In genomic region chr17:80971704-80972304, GRCh38 we compare ENCODE assay signal across 27 cellular contexts.
"Had no signal": no experiment of that assay in that cellular context is flagged by ENCODE, and none has a peak within 500 bp of the region (broad histone marks: within the 10 kb centered on the region; RNA-seq: fewer than 3 reads in every experiment).

No MANE protein-coding gene starts in this region.

- H3K9me3 Mint-ChIP-seq: activated B cell treated with CpG ODN at 0.5 μM for 24 hours; activated CD4-positive, alpha-beta T cell treated with anti-CD3 and anti-CD28 coated beads, Interleukin-2, amount 10 ng/mL, durations not matched to agents 24 days and 14 days; activated T-cell treated with anti-CD3 and anti-CD28 coated beads, Interleukin-2, amount 50 U/mL, for 24 hours; activated T-helper 1 cell treated with anti-CD3 and anti-CD28 coated beads, Interleukin-12 subunit alpha, Interleukin-12 subunit beta, Interleukin-2, Interleukin-4 antibody, amounts not matched to agents 30 ng/mL and 10 ng/mL and 1 ng/mL, durations not matched to agents 14 hours and 24 hours and 36 hours; central memory CD8-positive, alpha-beta T cell; T-cell had no signal

- DNase-seq: activated B cell treated with CpG ODN at 0.5 μM for 24 hours; activated CD4-positive, alpha-beta T cell treated with anti-CD3 and anti-CD28 coated beads for 1 hour; activated CD4-positive, alpha-beta T cell treated with anti-CD3 and anti-CD28 coated beads, Interleukin-2, amount 10 ng/mL, durations not matched to agents 24 days and 14 days; activated CD4-positive, alpha-beta T cell treated with anti-CD3 and anti-CD28 coated beads, Interleukin-2, amount 50 U/mL, for 48 hours; activated CD8-positive, alpha-beta memory T cell treated with anti-CD3 and anti-CD28 coated beads, Interleukin-2, amount 10 ng/mL, durations not matched to agents 7 days and 5 days; activated effector memory CD4-positive, alpha-beta T cell treated with Interleukin-2 at 50 U/mL for 16 hours; activated naive CD4-positive, alpha-beta T cell; activated T-cell treated with anti-CD3 and anti-CD28 coated beads, Interleukin-2, amount 50 U/mL, for 24 hours; amygdala; KG1; NCI-H1092; NCI-H1417; NCI-H1930; NCI-H2171; NCI-H2227 treated with DMSO at 0.1 percent for 48 hours; NCI-H526 treated with DMSO at 0.1 percent for 48 hours; Peyer's patch; SHP77 treated with DMSO at 0.1 percent for 48 hours; T-cell; T-helper 2 cell; T1000 had no signal

- H3K4me3 Mint-ChIP-seq: activated B cell treated with CpG ODN at 0.5 μM for 24 hours; activated CD4-positive, alpha-beta T cell treated with anti-CD3 and anti-CD28 coated beads, Interleukin-2, amount 10 ng/mL, durations not matched to agents 24 days and 14 days; activated CD8-positive, alpha-beta memory T cell treated with anti-CD3 and anti-CD28 coated beads, Interleukin-2, amount 10 ng/mL, durations not matched to agents 7 days and 5 days; activated naive CD8-positive, alpha-beta T cell; activated T-cell treated with anti-CD3 and anti-CD28 coated beads, Interleukin-2, amount 50 U/mL, for 24 hours; activated T-helper 1 cell treated with anti-CD3 and anti-CD28 coated beads, Interleukin-12 subunit alpha, Interleukin-12 subunit beta, Interleukin-2, Interleukin-4 antibody, amounts not matched to agents 30 ng/mL and 10 ng/mL and 1 ng/mL, durations not matched to agents 14 hours and 24 hours and 36 hours; brain; central memory CD8-positive, alpha-beta T cell; T-cell had no signal

- H3K27ac ChIP-seq: Peyer's patch, RWPE1, SK-N-MC had no signal

- H3K36me3 ChIP-seq: Peyer's patch had no signal

- H3K27me3 ChIP-seq: Peyer's patch had no signal

- H3K27ac Mint-ChIP-seq: activated B cell treated with CpG ODN at 0.5 μM for 24 hours; activated CD4-positive, alpha-beta T cell treated with anti-CD3 and anti-CD28 coated beads, Interleukin-2, amount 10 ng/mL, durations not matched to agents 24 days and 14 days; activated CD8-positive, alpha-beta memory T cell treated with anti-CD3 and anti-CD28 coated beads, Interleukin-2, amount 10 ng/mL, durations not matched to agents 7 days and 5 days; activated naive CD8-positive, alpha-beta T cell; activated T-helper 1 cell treated with anti-CD3 and anti-CD28 coated beads, Interleukin-12 subunit alpha, Interleukin-12 subunit beta, Interleukin-2, Interleukin-4 antibody, amounts not matched to agents 30 ng/mL and 10 ng/mL and 1 ng/mL, durations not matched to agents 14 hours and 24 hours and 36 hours; T-cell had no signal

- H3K4me3 ChIP-seq: Peyer's patch, SK-N-MC had no signal

- ATAC-seq: activated CD8-positive, alpha-beta memory T cell treated with anti-CD3 and anti-CD28 coated beads, Interleukin-2, amount 10 ng/mL, durations not matched to agents 7 days and 5 days; T-cell had no signal

- H3K27me3 Mint-ChIP-seq: activated naive CD8-positive, alpha-beta T cell had no signal

- H3K9me3 ChIP-seq: Peyer's patch had no signal

- H3K36me3 Mint-ChIP-seq: activated CD8-positive, alpha-beta memory T cell treated with anti-CD3 and anti-CD28 coated beads, Interleukin-2, amount 10 ng/mL, durations not matched to agents 7 days and 5 days; activated naive CD8-positive, alpha-beta T cell; T-cell had no signal
